ENCODE assay signal across 18 cellular contexts in genomic region chr12:11728154-11728755, GRCh38.
A peak's percentile ranks its signal among the peaks of the same experiment; 100 is the strongest.
DNase-seq lines count a peak whose midpoint lies in the region; ATAC-seq and TF ChIP-seq lines count a peak whose summit lies in the region.
"Had no signal": no experiment of that assay in that cellular context is flagged by ENCODE, and none has a peak within 500 bp of the region (broad histone marks: within the 10 kb centered on the region; RNA-seq: fewer than 3 reads in every experiment).

No MANE protein-coding gene starts in this region.

- H3K9me3 ChIP-seq in OCI-LY1 (ENCODE audit: low read length) (0 out of 2 replicates have a peak, but pooled peaks cover 2% of the 10 kb centered on the region), esophagus muscularis mucosa (no peaks in the 10 kb centered on the region), stomach (no peaks in the 10 kb centered on the region)

- H3K4me3 ChIP-seq in OCI-LY1 (ENCODE audit: low read depth, low read length, poor library complexity, severe bottlenecking) (no peak overlapping the region), esophagus muscularis mucosa (no peak overlapping the region), stomach (no peak overlapping the region)
- H3K4me3 ChIP-seq: K562 had no signal

- H2AFZ ChIP-seq in OCI-LY1 (ENCODE audit: low read length): no peak overlapping the region

- H3K27ac ChIP-seq in OCI-LY1 (ENCODE audit: low read depth, low read length, poor library complexity, severe bottlenecking) (peak overlapping the region; percentile 98), esophagus muscularis mucosa (replicated peaks in 1 of 4) (peak overlapping the region; percentile 71 to 76 (median 74)), stomach (peak overlapping the region; percentile 66 to 92 (median 78))

- H3K36me3 Mint-ChIP-seq in natural killer cell: no peaks in the 10 kb centered on the region
- no peaks in the 10 kb centered on the region for H3K36me3 Mint-ChIP-seq in effector memory CD8-positive, alpha-beta T cell (ENCODE audit: insufficient read depth)

- intact Hi-C loops in esophagus muscularis mucosa (cut with DNase I) (loop anchor here (10.0 kb wide), 1 partner anchor 73 kb away; no protein-coding TSS in a partner anchor), stomach (cut with DNase I; ENCODE audit: low total_unique reads) (no loop called here), natural killer cell (cut with micrococcal nuclease) (no loop called here)

- TF ChIP-seq CTCF in OCI-LY1 (IDR thresholded peaks at IDR 0.05; ENCODE audit: low read length) (no peak), esophagus muscularis mucosa (IDR thresholded peaks at IDR 0.05) (no peak), stomach (IDR thresholded peaks at IDR 0.05) (no peak), natural killer cell (IDR thresholded peaks at IDR 0.05) (no peak)

- DNase-seq in NCI-H510A treated with DMSO at 0.1 percent for 48 hours (lab: John Stamatoyannopoulos, UW) (peak; percentile 65), NCI-H510A (lab: John Stamatoyannopoulos, UW) (no peak), esophagus muscularis mucosa (ENCODE audit: extremely low spot score) (no peak), stomach (no peak), natural killer cell (no peak)
- DNase-seq in effector memory CD8-positive, alpha-beta T cell: no peak
- DNase-seq: activated CD4-positive, alpha-beta T cell treated with anti-CD3 and anti-CD28 coated beads for 48 hours; activated T-cell treated with anti-CD3 and anti-CD28 coated beads, Interleukin-2, amount 50 U/mL, for 4 hours; hypothalamus; left cardiac atrium; NCI-H1092; nucleus accumbens; T-helper 9 cell had no signal

- no peak overlapping the region for H3K27ac Mint-ChIP-seq in natural killer cell
- no peak overlapping the region for H3K27ac Mint-ChIP-seq in effector memory CD8-positive, alpha-beta T cell
- H3K27ac Mint-ChIP-seq: stimulated activated effector memory CD8-positive, alpha-beta T cell treated with anti-CD3 and anti-CD28 coated beads, Interleukin-12 subunit alpha, Interleukin-12 subunit beta, amount 100 ng/mL, for 72 hours had no signal

- no peaks in the 10 kb centered on the region; the same call in 1 of the 2 replicates for H3K36me3 ChIP-seq in OCI-LY1 (ENCODE audit: insufficient read depth, low read length)
- H3K36me3 ChIP-seq in esophagus muscularis mucosa: peaks cover 0 to 4% (median 0%) of the 10 kb centered on the region in 4 donors
- no peaks in the 10 kb centered on the region for H3K36me3 ChIP-seq in stomach

- H3K4me1 ChIP-seq in OCI-LY1 (ENCODE audit: insufficient read depth, low read length, severe bottlenecking): peaks cover 98% of the 10 kb centered on the region
- peaks cover 32 to 86% (median 84%) of the 10 kb centered on the region in 4 donors for H3K4me1 ChIP-seq in esophagus muscularis mucosa
- peaks cover 75 to 94% (median 86%) of the 10 kb centered on the region in 4 donors for H3K4me1 ChIP-seq in stomach

- peaks cover 69 to 75% of the 10 kb centered on the region in 2 donors for H3K4me1 Mint-ChIP-seq in natural killer cell
- peaks cover 36 to 54% of the 10 kb centered on the region in 2 donors for H3K4me1 Mint-ChIP-seq in effector memory CD8-positive, alpha-beta T cell (ENCODE audit: low read depth in 2 of 2)

- H3K9me2 ChIP-seq in OCI-LY1 (ENCODE audit: low read depth, low read length): no peaks in the 10 kb centered on the region

- peak overlapping the region; percentile 45 for H3K9ac ChIP-seq in OCI-LY1 (ENCODE audit: low read length)

- no peak overlapping the region for H3K4me3 Mint-ChIP-seq in natural killer cell
- H3K4me3 Mint-ChIP-seq in effector memory CD8-positive, alpha-beta T cell: no peak overlapping the region
- H3K4me3 Mint-ChIP-seq: activated T-cell treated with anti-CD3 and anti-CD28 coated beads, Interleukin-2, amount 50 U/mL, for 4 hours; central memory CD8-positive, alpha-beta T cell; stimulated activated effector memory CD8-positive, alpha-beta T cell treated with anti-CD3 and anti-CD28 coated beads, Interleukin-12 subunit alpha, Interleukin-12 subunit beta, amount 100 ng/mL, for 72 hours had no signal

- H3K27me3 Mint-ChIP-seq in natural killer cell (ENCODE audit: low read depth in 2 of 2): no peaks in the 10 kb centered on the region
- no peaks in the 10 kb centered on the region for H3K27me3 Mint-ChIP-seq in effector memory CD8-positive, alpha-beta T cell
- H3K27me3 Mint-ChIP-seq: central memory CD8-positive, alpha-beta T cell had no signal

- no peaks in the 10 kb centered on the region for H3K79me2 ChIP-seq in OCI-LY1 (ENCODE audit: insufficient read depth, low read length)

- H4K20me1 ChIP-seq in OCI-LY1 (ENCODE audit: insufficient read depth, low read length): no peaks in the 10 kb centered on the region

- peak overlapping the region; percentile 41 for H3K4me2 ChIP-seq in OCI-LY1 (ENCODE audit: low read length)

- TF ChIP-seq EP300 in esophagus muscularis mucosa (IDR thresholded peaks at IDR 0.05) (no peak), stomach (IDR thresholded peaks at IDR 0.05) (no peak)

- H3K9me3 Mint-ChIP-seq in natural killer cell: peaks cover 0 to 3% of the 10 kb centered on the region in 2 donors
- H3K9me3 Mint-ChIP-seq in effector memory CD8-positive, alpha-beta T cell: no peaks in the 10 kb centered on the region
- H3K9me3 Mint-ChIP-seq: central memory CD8-positive, alpha-beta T cell; stimulated activated effector memory CD8-positive, alpha-beta T cell treated with anti-CD3 and anti-CD28 coated beads, Interleukin-12 subunit alpha, Interleukin-12 subunit beta, amount 100 ng/mL, for 72 hours had no signal

- no peak for ATAC-seq in natural killer cell
- ATAC-seq in effector memory CD8-positive, alpha-beta T cell (replicated peaks): no peak
- ATAC-seq in GM18511 (IDR thresholded peaks at IDR 0.05; ENCODE audit: unreplicated experiment): no peak
- ATAC-seq: K562; left cardiac atrium; stimulated activated effector memory CD8-positive, alpha-beta T cell treated with anti-CD3 and anti-CD28 coated beads, Interleukin-12 subunit alpha, Interleukin-12 subunit beta, amount 100 ng/mL, for 72 hours had no signal

- 80% methylated on average over 10 of the region's 10 CpGs for WGBS in esophagus muscularis mucosa
- WGBS in stomach, 5 donors: 64 to 82% (median 70%) methylated on average over 9 to 10 of the region's 10 CpGs

- no peaks in the 10 kb centered on the region for H3K27me3 ChIP-seq in OCI-LY1 (ENCODE audit: insufficient read depth, low read length)
- no peaks in the 10 kb centered on the region for H3K27me3 ChIP-seq in esophagus muscularis mucosa
- H3K27me3 ChIP-seq in stomach: no peaks in the 10 kb centered on the region

- peaks cover 12% of the 10 kb centered on the region; the same call in 1 of the 2 replicates for H3F3A ChIP-seq in OCI-LY1 (ENCODE audit: insufficient read depth, low read length)

- no peak for TF ChIP-seq POLR2A in esophagus muscularis mucosa (IDR thresholded peaks at IDR 0.05; ENCODE audit: low read depth)
- TF ChIP-seq POLR2A in stomach (IDR thresholded peaks at IDR 0.05): no peak
